Comparison of ENCODE assay signal across 10 cellular contexts in the genomic region with DNA sequence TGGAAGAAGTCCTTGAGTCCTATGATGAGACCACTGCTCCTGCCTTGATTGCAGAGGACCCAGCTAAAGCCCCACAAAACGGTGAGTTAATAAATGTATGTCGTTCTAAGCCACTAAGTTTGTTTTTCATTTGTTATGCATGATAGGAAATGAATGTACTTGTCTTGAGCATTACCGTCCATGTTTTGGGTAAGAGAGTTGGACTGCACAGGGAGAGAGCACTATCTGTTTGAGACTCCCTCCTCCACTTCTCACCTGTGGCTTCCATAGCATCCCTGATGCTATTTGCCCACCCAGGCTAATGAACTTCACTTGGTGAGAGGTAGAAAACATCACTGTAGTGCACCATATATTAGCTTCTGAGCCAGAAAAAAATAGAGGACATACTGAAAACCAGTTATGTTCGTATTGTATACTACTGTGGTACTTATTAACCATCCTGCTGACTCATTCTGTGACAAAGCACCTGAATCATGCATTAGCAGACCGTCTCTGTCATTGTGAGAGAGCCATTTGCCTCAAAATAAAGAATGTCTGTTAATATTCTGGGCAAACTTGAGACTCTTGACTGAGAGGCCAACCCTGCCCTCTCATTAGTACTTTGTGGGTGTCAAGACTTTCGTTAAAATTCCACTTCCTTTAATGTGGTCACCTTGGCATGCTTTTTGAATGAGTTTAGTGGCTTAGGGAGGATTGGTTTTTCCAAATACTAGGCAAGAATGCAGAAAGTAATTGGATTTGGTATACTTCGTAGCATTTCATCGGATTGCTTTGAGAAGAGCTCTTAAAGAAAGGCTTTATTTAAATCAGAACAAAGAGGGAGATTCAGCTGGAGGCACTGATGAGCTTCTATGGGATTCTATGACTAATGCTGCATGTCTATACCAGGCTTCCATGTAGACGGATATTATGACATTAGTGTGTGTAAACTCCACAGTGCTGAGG.
DNase-seq lines count a peak whose midpoint lies in the region; ATAC-seq, FAIRE-seq and TF ChIP-seq lines count a peak whose summit lies in the region.
"Had no signal": no experiment of that assay in that cellular context is flagged by ENCODE, and none has a peak within 500 bp of the region (broad histone marks: within the 10 kb centered on the region; RNA-seq: fewer than 3 reads in every experiment).

No MANE protein-coding gene starts in this region.

- H3K27ac Mint-ChIP-seq in astrocyte (ENCODE audit: unreplicated experiment), result peak overlapping the region; percentile 64
- no peak overlapping the region for H3K27ac Mint-ChIP-seq in naive thymus-derived CD4-positive, alpha-beta T cell
- no peak overlapping the region for H3K27ac Mint-ChIP-seq in nephron progenitor cell

- DNase-seq in AG08395 (ENCODE audit: low spot score) (peak; percentile 31), GM19238 (ENCODE audit: insufficient read length, low spot score) (peak; percentile 32), astrocyte (ENCODE audit: low read depth) (peak; percentile 67), SKM-1 treated with dmso at 0.1 percent for 144 hours (lab: John Stamatoyannopoulos, UW; ENCODE audit: unreplicated experiment) (no peak), nephron progenitor cell (no peak), NCI-H2081 (lab: John Stamatoyannopoulos, UW) (no peak)
- no peak for DNase-seq in naive thymus-derived CD4-positive, alpha-beta T cell
- DNase-seq: activated CD4-positive, alpha-beta T cell treated with anti-CD3 and anti-CD28 coated beads, Interleukin-2, amount 50 U/mL, for 4 hours; DND-41 had no signal

- H3K4me3 Mint-ChIP-seq in astrocyte (ENCODE audit: unreplicated experiment), result no peak overlapping the region
- no peak overlapping the region for H3K4me3 Mint-ChIP-seq in naive thymus-derived CD4-positive, alpha-beta T cell
- no peak overlapping the region for H3K4me3 Mint-ChIP-seq in nephron progenitor cell

- ATAC-seq in HG03095 (IDR thresholded peaks at IDR 0.05; ENCODE audit: unreplicated experiment), result peak; percentile 98
- ATAC-seq in naive thymus-derived CD4-positive, alpha-beta T cell, result no peak

- H3K4me1 ChIP-seq in astrocyte (ENCODE audit: insufficient read depth, low read length), result peaks cover 26% of the 10 kb centered on the region
- H3K4me1 ChIP-seq in naive thymus-derived CD4-positive, alpha-beta T cell (ENCODE audit: control insufficient read depth in 2 of 2, insufficient read depth in 2 of 2, low read length in 2 of 2), result no peaks in the 10 kb centered on the region

- peak overlapping the region; percentile 13 for H3K4me3 ChIP-seq in astrocyte (ENCODE audit: insufficient read depth, low read depth, low read length)
- no peak overlapping the region for H3K4me3 ChIP-seq in naive thymus-derived CD4-positive, alpha-beta T cell (ENCODE audit: low read length)

- no peaks in the 10 kb centered on the region for H3K27me3 ChIP-seq in astrocyte (ENCODE audit: insufficient read depth, low read length)
- H3K27me3 ChIP-seq in naive thymus-derived CD4-positive, alpha-beta T cell (ENCODE audit: control insufficient read depth in 2 of 2, insufficient read depth in 2 of 2, low read length in 2 of 2), result no peaks in the 10 kb centered on the region

- H3K9me3 ChIP-seq in astrocyte (ENCODE audit: insufficient read depth, low read depth, low read length), result no peaks in the 10 kb centered on the region
- no peaks in the 10 kb centered on the region for H3K9me3 ChIP-seq in naive thymus-derived CD4-positive, alpha-beta T cell (ENCODE audit: control insufficient read depth in 2 of 3, low read length in 3 of 3)

- peak overlapping the region; percentile 54 for H3K27ac ChIP-seq in astrocyte (ENCODE audit: low read depth, low read length)
- no peak overlapping the region for H3K27ac ChIP-seq in naive thymus-derived CD4-positive, alpha-beta T cell (ENCODE audit: low read depth, low read length)

- H3K9me3 Mint-ChIP-seq in astrocyte (ENCODE audit: unreplicated experiment), result peaks cover 2% of the 10 kb centered on the region
- no peaks in the 10 kb centered on the region for H3K9me3 Mint-ChIP-seq in naive thymus-derived CD4-positive, alpha-beta T cell
- H3K9me3 Mint-ChIP-seq in nephron progenitor cell, result no peaks in the 10 kb centered on the region

- CTCF ChIA-PET in naive thymus-derived CD4-positive, alpha-beta T cell (lab: Charles Lee), result no interaction called here

- POLR2A ChIA-PET in naive thymus-derived CD4-positive, alpha-beta T cell (lab: Charles Lee), result no interaction called here

- H3K9ac ChIP-seq in astrocyte (ENCODE audit: low read length), result no peak overlapping the region

- intact Hi-C loops in naive thymus-derived CD4-positive, alpha-beta T cell (cut with micrococcal nuclease), result no loop called here

- FAIRE-seq in astrocyte (lab: Jason Lieb, UNC), result peak; percentile 92

- H3K79me2 ChIP-seq in astrocyte (ENCODE audit: insufficient read depth, low read length), result no peaks in the 10 kb centered on the region

- H3K4me1 Mint-ChIP-seq in astrocyte (ENCODE audit: low read depth, unreplicated experiment) (peaks cover 30% of the 10 kb centered on the region), nephron progenitor cell (no peaks in the 10 kb centered on the region)
- H3K4me1 Mint-ChIP-seq in naive thymus-derived CD4-positive, alpha-beta T cell, result no peaks in the 10 kb centered on the region

- H4K20me1 ChIP-seq in astrocyte (ENCODE audit: insufficient read depth, low read length), result no peaks in the 10 kb centered on the region

- H2AFZ ChIP-seq in astrocyte (ENCODE audit: low read depth, low read length), result no peak overlapping the region

- no peaks in the 10 kb centered on the region for H3K36me3 ChIP-seq in astrocyte (ENCODE audit: insufficient read depth, low read length)
- H3K36me3 ChIP-seq in naive thymus-derived CD4-positive, alpha-beta T cell (ENCODE audit: control insufficient read depth in 2 of 3, insufficient read depth in 3 of 3, low read length in 3 of 3), result no peaks in the 10 kb centered on the region

- H3K36me3 Mint-ChIP-seq in astrocyte (ENCODE audit: low read depth, unreplicated experiment), result no peaks in the 10 kb centered on the region
- no peaks in the 10 kb centered on the region for H3K36me3 Mint-ChIP-seq in naive thymus-derived CD4-positive, alpha-beta T cell
- H3K36me3 Mint-ChIP-seq in nephron progenitor cell (ENCODE audit: low read depth), result no peaks in the 10 kb centered on the region

- H3K4me2 ChIP-seq in astrocyte (ENCODE audit: low read length), result peak overlapping the region; percentile 69

- H3K27me3 Mint-ChIP-seq in astrocyte (ENCODE audit: low read depth, unreplicated experiment) (no peaks in the 10 kb centered on the region), nephron progenitor cell (ENCODE audit: low read depth, poor library complexity) (no peaks in the 10 kb centered on the region)
- peaks cover 0 to 19% (median 10%) of the 10 kb centered on the region in 5 donors for H3K27me3 Mint-ChIP-seq in naive thymus-derived CD4-positive, alpha-beta T cell

- TF ChIP-seq CTCF in astrocyte (IDR thresholded peaks at IDR 0.05; ENCODE audit: insufficient read depth, low read depth, low read length) (no peak), nephron progenitor cell (IDR thresholded peaks at IDR 0.05) (no peak)

Comparison
In these comparisons a context has a peak if more than half of its experiments do, and no peak if none do; other contexts are left out.
1. DNase-seq: peak in AG08395 (single experiment), GM19238 (single experiment) and astrocyte (single experiment); none in SKM-1 treated with dmso at 0.1 percent for 144 hours (single experiment), naive thymus-derived CD4-positive, alpha-beta T cell (0 of 9), nephron progenitor cell (single experiment) and NCI-H2081 (0 of 2).